12 cellular contexts compared by ENCODE assay signal in genomic region chr17:10033449-10033848, GRCh38.
A peak's percentile ranks its signal among the peaks of the same experiment; 100 is the strongest.
DNase-seq lines count a peak whose midpoint lies in the region; ATAC-seq and TF ChIP-seq lines count a peak whose summit lies in the region.
"Had no signal": no experiment of that assay in that cellular context is flagged by ENCODE, and none has a peak within 500 bp of the region (broad histone marks: within the 10 kb centered on the region; RNA-seq: fewer than 3 reads in every experiment).

No MANE protein-coding gene starts in this region.

- no peak for TF ChIP-seq CTCF in esophagus muscularis mucosa (IDR thresholded peaks at IDR 0.05)

- H3K4me3 ChIP-seq in esophagus muscularis mucosa, result peak overlapping the region; percentile 41 to 53 (median 44)
- H3K4me3 ChIP-seq: ascending aorta had no signal

- intact Hi-C loops in esophagus muscularis mucosa (cut with DNase I), result no loop called here

- peak overlapping the region; percentile 33 to 80 (median 80) for H3K27ac ChIP-seq in esophagus muscularis mucosa (replicated peaks in 1 of 4)
- H3K27ac ChIP-seq: ascending aorta had no signal

- H3K4me1 Mint-ChIP-seq in stimulated activated naive B cell treated with anti-CD40 and anti-IgM and Interleukin-4, amounts not matched to agents 10 μg/mL and 1 μg/mL and 100 μg/mL, for 72 hours, result peaks cover 26 to 60% of the 10 kb centered on the region in 2 donors

- peaks cover 0 to 59% (median 44%) of the 10 kb centered on the region in 4 donors for H3K4me1 ChIP-seq in esophagus muscularis mucosa
- H3K4me1 ChIP-seq: ascending aorta had no signal

- H3K9me3 ChIP-seq in esophagus muscularis mucosa, result no peaks in the 10 kb centered on the region
- H3K9me3 ChIP-seq: ascending aorta had no signal

- no peaks in the 10 kb centered on the region for H3K27me3 ChIP-seq in esophagus muscularis mucosa
- H3K27me3 ChIP-seq: ascending aorta had no signal

- ATAC-seq in GM18868 (IDR thresholded peaks at IDR 0.05; ENCODE audit: unreplicated experiment) (peak; percentile 48), HG03135 (IDR thresholded peaks at IDR 0.05; ENCODE audit: unreplicated experiment) (peak; percentile 43), HG03442 (IDR thresholded peaks at IDR 0.05; ENCODE audit: unreplicated experiment) (no peak)
- peak; percentile 79 to 86 for ATAC-seq in stimulated activated naive B cell treated with anti-CD40 and anti-IgM and Interleukin-4, amounts not matched to agents 10 μg/mL and 1 μg/mL and 100 μg/mL, for 72 hours (replicated peaks)

- H3K4me3 Mint-ChIP-seq in stimulated activated naive B cell treated with anti-CD40 and anti-IgM and Interleukin-4, amounts not matched to agents 10 μg/mL and 1 μg/mL and 100 μg/mL, for 72 hours, result peak overlapping the region; percentile 43 to 71

- 77% methylated on average over 10 of the region's 10 CpGs for WGBS in esophagus muscularis mucosa

- TF ChIP-seq POLR2A in esophagus muscularis mucosa (IDR thresholded peaks at IDR 0.05; ENCODE audit: low read depth) (no peak), erythroblast (IDR thresholded peaks at IDR 0.05; ENCODE audit: low read length) (no peak)

- H3K36me3 Mint-ChIP-seq in stimulated activated naive B cell treated with anti-CD40 and anti-IgM and Interleukin-4, amounts not matched to agents 10 μg/mL and 1 μg/mL and 100 μg/mL, for 72 hours, result peaks cover 9 to 10% of the 10 kb centered on the region in 2 donors

- no peaks in the 10 kb centered on the region for H3K9me3 Mint-ChIP-seq in stimulated activated naive B cell treated with anti-CD40 and anti-IgM and Interleukin-4, amounts not matched to agents 10 μg/mL and 1 μg/mL and 100 μg/mL, for 72 hours

- DNase-seq in esophagus muscularis mucosa (ENCODE audit: extremely low spot score) (no peak), AG20443 (ENCODE audit: low spot score) (no peak), erythroblast (lab: John Stamatoyannopoulos, UW) (no peak), SHP77 (lab: John Stamatoyannopoulos, UW) (no peak)
- DNase-seq in stimulated activated naive B cell treated with anti-CD40 and anti-IgM and Interleukin-4, amounts not matched to agents 10 μg/mL and 1 μg/mL and 100 μg/mL, for 72 hours, result peak; percentile 54
- DNase-seq: activated T-cell treated with anti-CD3 and anti-CD28 coated beads, Interleukin-2, amount 50 U/mL, for 1 hour; Calu3; stimulated activated CD4-positive, alpha-beta T cell treated with anti-CD3 and anti-CD28 coated beads, Interleukin-15, amount 100 ng/mL, for 24 hours had no signal

- no peaks in the 10 kb centered on the region for H3K27me3 Mint-ChIP-seq in stimulated activated naive B cell treated with anti-CD40 and anti-IgM and Interleukin-4, amounts not matched to agents 10 μg/mL and 1 μg/mL and 100 μg/mL, for 72 hours

- no peak for TF ChIP-seq EP300 in esophagus muscularis mucosa (IDR thresholded peaks at IDR 0.05)

- peak overlapping the region; percentile 26 for H3K27ac Mint-ChIP-seq in stimulated activated naive B cell treated with anti-CD40 and anti-IgM and Interleukin-4, amounts not matched to agents 10 μg/mL and 1 μg/mL and 100 μg/mL, for 72 hours

- H3K36me3 ChIP-seq in esophagus muscularis mucosa, result peaks cover 0 to 10% (median 0%) of the 10 kb centered on the region in 4 donors
- H3K36me3 ChIP-seq: ascending aorta had no signal
